8 cellular contexts compared by ENCODE assay signal in genomic region chr11:2888266-2888968, GRCh38. TPM values are rescaled to one million over a fixed set of nuclear protein-coding genes. Genes with fewer than 3 reads are reported as not detected.
DNase-seq lines count a peak whose midpoint lies in the region; ATAC-seq, FAIRE-seq and TF ChIP-seq lines count a peak whose summit lies in the region.

No MANE protein-coding gene starts in this region.

- no peaks in the 10 kb centered on the region for H3K9me2 ChIP-seq in MM.1S (replicated peaks; ENCODE audit: insufficient read depth, low read length)

- H3K27ac ChIP-seq in MM.1S (ENCODE audit: low read length) (no peak overlapping the region), SJSA1 (no peak overlapping the region), foreskin keratinocyte (no peak overlapping the region), testis (peak overlapping the region in 1 of 2 donors; percentile 10)

- no peak overlapping the region; the same call in 1 of the 2 replicates for H3K4me2 ChIP-seq in MM.1S (ENCODE audit: low read depth, low read length)

- peak; percentile 98 for TF ChIP-seq CTCF in MM.1S (IDR thresholded peaks at IDR 0.05; ENCODE audit: low read length)
- peak; percentile 98 for TF ChIP-seq CTCF in foreskin keratinocyte (conservative IDR thresholded peaks at IDR 0.05)
- peak in 2 of 3 donors; percentile 80 to 87 for TF ChIP-seq CTCF in omental fat pad (IDR thresholded peaks at IDR 0.05)
- TF ChIP-seq CTCF in testis (IDR thresholded peaks at IDR 0.05): peak; percentile 96 to 98 (median 97)

- H4K20me1 ChIP-seq in MM.1S (ENCODE audit: insufficient read depth, low read length): no peaks in the 10 kb centered on the region

- H3F3A ChIP-seq in MM.1S (ENCODE audit: insufficient read depth, low read length): 0 out of 2 replicates have a peak, but pooled peaks cover 3% of the 10 kb centered on the region

- H3K27me3 ChIP-seq in MM.1S (replicated peaks; ENCODE audit: insufficient read depth, low read length) (peaks cover 17% of the 10 kb centered on the region), SJSA1 (replicated peaks) (peaks cover 9% of the 10 kb centered on the region), foreskin keratinocyte (peaks cover 21% of the 10 kb centered on the region), testis (no peaks in the 10 kb centered on the region)

- WGBS in testis, 2 donors: 38 to 61% methylated on average over 12 to 25 of the region's 25 CpGs

- no peak overlapping the region for H2AFZ ChIP-seq in MM.1S (ENCODE audit: low read length)

- FAIRE-seq in G401.6 (lab: Jason Lieb, UNC): peak; percentile 91

- H3K9me3 ChIP-seq in MM.1S (replicated peaks; ENCODE audit: insufficient read depth, low read length): no peaks in the 10 kb centered on the region
- peaks cover 4% of the 10 kb centered on the region for H3K9me3 ChIP-seq in SJSA1 (replicated peaks)
- no peaks in the 10 kb centered on the region for H3K9me3 ChIP-seq in testis

- no peaks in the 10 kb centered on the region for H3K79me2 ChIP-seq in MM.1S (ENCODE audit: low read length)

- no peak for TF ChIP-seq POLR2A in testis (IDR thresholded peaks at IDR 0.05)

- peak; percentile 80 for DNase-seq in MM.1S
- DNase-seq in SJSA1 (ENCODE audit: low read depth in 1 of 2, low spot score in 2 of 2): peak; percentile 84 to 95
- peak; percentile 95 for DNase-seq in activated effector memory CD4-positive, alpha-beta T cell treated with anti-CD3 and anti-CD28 coated beads, Interleukin-2, amount 50 U/mL, for 16 hours
- peak in 1 of 2 donors; percentile 55 for DNase-seq in foreskin keratinocyte
- peak; percentile 97 for DNase-seq in omental fat pad (ENCODE audit: low spot score)
- peak; percentile 96 for DNase-seq in testis

- intact Hi-C loops in testis (cut with DNase I; ENCODE audit: low total_unique reads): loop anchor here (2.0 kb wide), 1 partner anchor 356 kb away; no protein-coding TSS in a partner anchor

- H3K9ac ChIP-seq in MM.1S (ENCODE audit: low read length): no peak overlapping the region

- H3K36me3 ChIP-seq in MM.1S (replicated peaks; ENCODE audit: insufficient read depth, low read length) (no peaks in the 10 kb centered on the region), SJSA1 (no peaks in the 10 kb centered on the region; the same call in 1 of the 2 replicates), testis (ENCODE audit: low read depth, missing control alignments) (no peaks in the 10 kb centered on the region)

- no peak overlapping the region for H3K4me3 ChIP-seq in MM.1S (ENCODE audit: low read length)
- no peak overlapping the region for H3K4me3 ChIP-seq in SJSA1
- H3K4me3 ChIP-seq in testis: no peak overlapping the region

- ATAC-seq in foreskin keratinocyte: peak; percentile 54
- no peak for ATAC-seq in omental fat pad (ENCODE audit: low FRiP score)
- no peak for ATAC-seq in HG03571 (IDR thresholded peaks at IDR 0.05; ENCODE audit: unreplicated experiment)

- 0 out of 2 replicates have a peak, but pooled peaks cover 3% of the 10 kb centered on the region for H3K4me1 ChIP-seq in MM.1S (ENCODE audit: low read length)
- H3K4me1 ChIP-seq in SJSA1 (replicated peaks): peaks cover 47% of the 10 kb centered on the region
- peaks cover 3% of the 10 kb centered on the region for H3K4me1 ChIP-seq in foreskin keratinocyte
- H3K4me1 ChIP-seq in testis: peaks cover 48% of the 10 kb centered on the region

RNA-seq across cellular contexts. Expression of gene CDKN1C, which starts 2.8 kb away (rescaled TPM):
- total RNA-seq in SJSA1 (2014; rRNA removed; shearing (Covaris generic)): 15.0 and 23.4 TPM in 2 replicates
- total RNA-seq in foreskin keratinocyte (2.4 and 3.2 TPM in 2 replicates), omental fat pad (100 to 1,000 TPM; 111 to 314 (median 138) TPM), testis (10 to 100 TPM; 24.3 to 34.9 TPM)
- polyA plus RNA-seq in foreskin keratinocyte (2.6 and 2.8 TPM in 2 replicates), testis (ENCODE audit: insufficient read depth, low read depth, low replicate concordance) (15.2 TPM)

RNA-seq across cellular contexts. Expression of gene PHLDA2, which starts 40.8 kb away (rescaled TPM):
- total RNA-seq in SJSA1 (2014; rRNA removed; shearing (Covaris generic)): 28.0 and 34.6 TPM in 2 replicates
- total RNA-seq in foreskin keratinocyte (36.9 and 52.6 TPM in 2 replicates), omental fat pad (10 to 100 TPM in 1 of 4 donors, 1 to 10 TPM in 2, not detected in 1; 3.8 to 10.2 (median 7.1) TPM), testis (1 to 10 TPM; 2.2 to 4.0 TPM)
- polyA plus RNA-seq in foreskin keratinocyte (165 and 166 TPM in 2 replicates), testis (ENCODE audit: insufficient read depth, low read depth, low replicate concordance) (0.62 TPM)
